10 cellular contexts compared by ENCODE assay signal in the genomic region with DNA sequence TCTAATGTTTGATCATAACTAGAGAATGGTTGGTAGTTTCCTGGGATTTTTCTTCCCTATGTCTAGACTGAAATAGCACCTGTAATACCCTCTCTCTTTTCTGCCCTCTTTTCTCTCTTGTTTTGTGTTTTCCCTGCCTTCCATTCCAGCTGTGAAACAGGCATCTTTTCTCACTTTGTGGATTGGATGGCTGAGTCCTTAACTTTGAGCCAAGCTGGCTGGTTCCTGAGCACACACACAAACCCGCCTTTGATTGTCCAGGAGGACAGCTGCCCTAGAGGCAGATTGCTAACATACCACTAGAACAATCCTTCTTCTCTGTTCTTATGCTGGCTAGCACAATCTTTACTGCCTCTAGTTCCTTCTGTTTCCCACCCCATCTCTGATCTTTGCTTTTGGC. TPM values are rescaled to one million over a fixed set of nuclear protein-coding genes. Genes with fewer than 3 reads are reported as not detected.
DNase-seq lines count a peak whose midpoint lies in the region; ATAC-seq, FAIRE-seq and TF ChIP-seq lines count a peak whose summit lies in the region.
"Had no signal": no experiment of that assay in that cellular context is flagged by ENCODE, and none has a peak within 500 bp of the region (broad histone marks: within the 10 kb centered on the region; RNA-seq: fewer than 3 reads in every experiment).

No MANE protein-coding gene starts in this region.

- no peaks in the 10 kb centered on the region for H3K27me3 ChIP-seq in naive thymus-derived CD4-positive, alpha-beta T cell (ENCODE audit: control insufficient read depth in 2 of 2, insufficient read depth in 2 of 2, low read length in 2 of 2)

- FAIRE-seq in A549 (lab: Jason Lieb, UNC) = no peak

- H3K4me3 ChIP-seq in A549 = peak overlapping the region; percentile 1; the same call in 1 of the 3 replicates
- H3K4me3 ChIP-seq in naive thymus-derived CD4-positive, alpha-beta T cell (ENCODE audit: low read length) = no peak overlapping the region

- H3K9me3 ChIP-seq in A549 = no peaks in the 10 kb centered on the region
- H3K9me3 ChIP-seq in naive thymus-derived CD4-positive, alpha-beta T cell (ENCODE audit: control insufficient read depth in 2 of 3, low read length in 3 of 3) = no peaks in the 10 kb centered on the region

- POLR2A ChIA-PET in A549 (lab: Yijun Ruan, JAX) = interaction anchor here (1.1 to 4.2 kb wide), 5 partner anchors 10 to 67 kb away, joined by 3 to 28 read pairs (median 8); a partner anchor contains a TSS
- POLR2A ChIA-PET in RWPE1 (lab: Yijun Ruan, JAX; ENCODE audit: low non-redundant PET) = no interaction called here
- POLR2A ChIA-PET in naive thymus-derived CD4-positive, alpha-beta T cell (lab: Charles Lee) = no interaction called here

- peak overlapping the region; percentile 93 for H3K4me2 ChIP-seq in A549

- peak overlapping the region in 4 of 9 donors; percentile 9 to 71 (median 31) for H3K27ac Mint-ChIP-seq in naive thymus-derived CD4-positive, alpha-beta T cell
- no peak overlapping the region for H3K27ac Mint-ChIP-seq in stimulated activated memory B cell treated with anti-CD40 and anti-IgM and Interleukin-4, amounts not matched to agents 10 μg/mL and 1 μg/mL and 100 μg/mL, for 72 hours
- H3K27ac Mint-ChIP-seq: activated CD4-positive, alpha-beta memory T cell treated with anti-CD3 and anti-CD28 coated beads, Interleukin-2, amount 10 ng/mL, durations not matched to agents 7 days and 5 days had no signal

- H3K9me3 Mint-ChIP-seq in naive thymus-derived CD4-positive, alpha-beta T cell = no peaks in the 10 kb centered on the region
- no peaks in the 10 kb centered on the region for H3K9me3 Mint-ChIP-seq in stimulated activated memory B cell treated with anti-CD40 and anti-IgM and Interleukin-4, amounts not matched to agents 10 μg/mL and 1 μg/mL and 100 μg/mL, for 72 hours
- H3K9me3 Mint-ChIP-seq: activated CD4-positive, alpha-beta memory T cell treated with anti-CD3 and anti-CD28 coated beads, Interleukin-2, amount 10 ng/mL, durations not matched to agents 7 days and 5 days had no signal

- H3K4me1 Mint-ChIP-seq in naive thymus-derived CD4-positive, alpha-beta T cell = peaks cover 20 to 36% (median 30%) of the 10 kb centered on the region in 7 donors
- H3K4me1 Mint-ChIP-seq in stimulated activated memory B cell treated with anti-CD40 and anti-IgM and Interleukin-4, amounts not matched to agents 10 μg/mL and 1 μg/mL and 100 μg/mL, for 72 hours = peaks cover 35% of the 10 kb centered on the region

- H3K36me3 Mint-ChIP-seq in naive thymus-derived CD4-positive, alpha-beta T cell = peaks cover 0 to 8% (median 4%) of the 10 kb centered on the region in 5 donors
- H3K36me3 Mint-ChIP-seq in stimulated activated memory B cell treated with anti-CD40 and anti-IgM and Interleukin-4, amounts not matched to agents 10 μg/mL and 1 μg/mL and 100 μg/mL, for 72 hours = peaks cover 15% of the 10 kb centered on the region

- no peak for TF ChIP-seq EP300 in A549 (IDR thresholded peaks at IDR 0.05)

- whole genome bisulfite sequencing in A549 (ENCODE audit: missing lambda C conversion rate) = 0% methylated on average over 1 of the region's 1 CpG

- ATAC-seq in A549 (peak; percentile 75), GM19467 (IDR thresholded peaks at IDR 0.05; ENCODE audit: unreplicated experiment) (no peak)
- no peak for ATAC-seq in naive thymus-derived CD4-positive, alpha-beta T cell
- no peak for ATAC-seq in stimulated activated memory B cell treated with anti-CD40 and anti-IgM and Interleukin-4, amounts not matched to agents 10 μg/mL and 1 μg/mL and 100 μg/mL, for 72 hours

- H3K27ac ChIP-seq in A549 (peak overlapping the region; percentile 83 to 88), RWPE1 (peak overlapping the region; percentile 33; the same call in 1 of the 2 replicates)
- no peak overlapping the region for H3K27ac ChIP-seq in naive thymus-derived CD4-positive, alpha-beta T cell (ENCODE audit: low read depth, low read length)

- DNase-seq in A549 (ENCODE audit: low read depth in 1 of 2, low spot score in 1 of 2) (peak; percentile 41 to 63), RWPE1 (ENCODE audit: low spot score) (no peak), fibroblast of peridontal ligament (ENCODE audit: extremely low read depth) (peak; percentile 45), myocyte (ENCODE audit: low read depth) (peak; percentile 87), germinal center (ENCODE audit: low spot score) (no peak)
- no peak for DNase-seq in naive thymus-derived CD4-positive, alpha-beta T cell
- DNase-seq: activated CD4-positive, alpha-beta memory T cell treated with anti-CD3 and anti-CD28 coated beads, Interleukin-2, amount 10 ng/mL, durations not matched to agents 7 days and 5 days had no signal

- H3K27me3 Mint-ChIP-seq in naive thymus-derived CD4-positive, alpha-beta T cell = no peaks in the 10 kb centered on the region
- H3K27me3 Mint-ChIP-seq in stimulated activated memory B cell treated with anti-CD40 and anti-IgM and Interleukin-4, amounts not matched to agents 10 μg/mL and 1 μg/mL and 100 μg/mL, for 72 hours = no peaks in the 10 kb centered on the region

- no peak overlapping the region for H3K4me3 Mint-ChIP-seq in naive thymus-derived CD4-positive, alpha-beta T cell
- no peak overlapping the region for H3K4me3 Mint-ChIP-seq in stimulated activated memory B cell treated with anti-CD40 and anti-IgM and Interleukin-4, amounts not matched to agents 10 μg/mL and 1 μg/mL and 100 μg/mL, for 72 hours
- H3K4me3 Mint-ChIP-seq: activated CD4-positive, alpha-beta memory T cell treated with anti-CD3 and anti-CD28 coated beads, Interleukin-2, amount 10 ng/mL, durations not matched to agents 7 days and 5 days; CD14-positive monocyte had no signal

- intact Hi-C loops in naive thymus-derived CD4-positive, alpha-beta T cell (cut with micrococcal nuclease) = no loop called here

- no peaks in the 10 kb centered on the region for H3K36me3 ChIP-seq in naive thymus-derived CD4-positive, alpha-beta T cell (ENCODE audit: control insufficient read depth in 2 of 3, insufficient read depth in 3 of 3, low read length in 3 of 3)

- no peak for TF ChIP-seq RAD21 in A549 (conservative IDR thresholded peaks at IDR 0.05 in 1 of 2, IDR thresholded peaks at IDR 0.05 in 1 of 2)

- TF ChIP-seq CTCF in A549 (IDR thresholded peaks at IDR 0.05) (no peak), RWPE1 (conservative IDR thresholded peaks at IDR 0.05; ENCODE audit: low read depth) (no peak)

- CTCF ChIA-PET in A549 (lab: Yijun Ruan, JAX) (interaction anchor here (0.8 to 4.2 kb wide), 10 partner anchors 9 to 33 kb away, joined by 3 to 17 read pairs (median 6); a partner anchor contains a TSS), RWPE1 (lab: Yijun Ruan, JAX) (interaction anchor here (0.5 to 1.2 kb wide), 4 partner anchors 10 to 32 kb away, joined by 3 to 7 read pairs (median 3); a partner anchor contains a TSS)
- CTCF ChIA-PET in naive thymus-derived CD4-positive, alpha-beta T cell (lab: Charles Lee) = no interaction called here

- no peak for TF ChIP-seq POLR2A in A549 (IDR thresholded peaks at IDR 0.05; ENCODE audit: low read length)

- peaks cover 88% of the 10 kb centered on the region for H3K4me1 ChIP-seq in A549
- peaks cover 0 to 4% of the 10 kb centered on the region in 2 donors for H3K4me1 ChIP-seq in naive thymus-derived CD4-positive, alpha-beta T cell (ENCODE audit: control insufficient read depth in 2 of 2, insufficient read depth in 2 of 2, low read length in 2 of 2)

TF ChIP-seq in A549, 52 proteins besides CTCF, POLR2A, EP300 and RAD21 (continues in another document):
- TF ChIP-seq, protein P1, sequence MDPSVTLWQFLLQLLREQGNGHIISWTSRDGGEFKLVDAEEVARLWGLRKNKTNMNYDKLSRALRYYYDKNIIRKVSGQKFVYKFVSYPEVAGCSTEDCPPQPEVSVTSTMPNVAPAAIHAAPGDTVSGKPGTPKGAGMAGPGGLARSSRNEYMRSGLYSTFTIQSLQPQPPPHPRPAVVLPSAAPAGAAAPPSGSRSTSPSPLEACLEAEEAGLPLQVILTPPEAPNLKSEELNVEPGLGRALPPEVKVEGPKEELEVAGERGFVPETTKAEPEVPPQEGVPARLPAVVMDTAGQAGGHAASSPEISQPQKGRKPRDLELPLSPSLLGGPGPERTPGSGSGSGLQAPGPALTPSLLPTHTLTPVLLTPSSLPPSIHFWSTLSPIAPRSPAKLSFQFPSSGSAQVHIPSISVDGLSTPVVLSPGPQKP (IDR thresholded peaks at IDR 0.05; ENCODE audit: low read depth, low read length) = no peak
- TF ChIP-seq PHF8 (IDR thresholded peaks at IDR 0.05; ENCODE audit: borderline replicate concordance, low read depth) = no peak
- TF ChIP-seq, protein P2, sequence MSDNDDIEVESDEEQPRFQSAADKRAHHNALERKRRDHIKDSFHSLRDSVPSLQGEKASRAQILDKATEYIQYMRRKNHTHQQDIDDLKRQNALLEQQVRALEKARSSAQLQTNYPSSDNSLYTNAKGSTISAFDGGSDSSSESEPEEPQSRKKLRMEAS (IDR thresholded peaks at IDR 0.05) = no peak

RNA-seq across cellular contexts. Expression of a gene that starts 17.7 kb away (rescaled TPM):
- polyA plus RNA-seq in A549 (2011; rRNA removed) (146 and 148 TPM in 2 replicates), A549 (2017; fragmentation: RNase III; extraction: RNeasy Plus Mini Kit Qiagen cat#74134 plus additional on column Dnase treatment) (72.8 to 74.5 TPM (median 74.1 TPM) in 3 replicates)
- 54.5 and 62.5 TPM in 2 replicates for polyA plus RNA-seq in A549 (2012; cell fraction: cytosol; rRNA removed)
- polyA plus RNA-seq in A549 (2012; cell fraction: nucleus; rRNA removed) = 107 and 112 TPM in 2 replicates
- polyA minus RNA-seq in A549 (2011; rRNA and poly(A)+ RNA removed) = 431 and 540 TPM in 2 replicates
- 98.3 and 99.4 TPM in 2 replicates for total RNA-seq in myocyte
- 95.4 TPM for polyA plus RNA-seq in myocyte (2012)
- 10 to 100 TPM in 4 of 5 experiments, 1 to 10 TPM in 1; 9.3 to 32.0 (median 13.7) TPM for total RNA-seq in naive thymus-derived CD4-positive, alpha-beta T cell
- polyA plus RNA-seq in naive thymus-derived CD4-positive, alpha-beta T cell = 1 to 10 TPM in 1 of 2 donors, under 1 TPM in 1; 0.80 to 2.0 TPM

RNA-seq across cellular contexts. Expression of a gene that starts 27.7 kb away (rescaled TPM):
- not detected in 2 replicates for polyA plus RNA-seq in A549 (2011; rRNA removed)
- polyA plus RNA-seq in A549 (2012; cell fraction: cytosol; rRNA removed) = not detected in 2 replicates
- polyA plus RNA-seq in A549 (2012; cell fraction: nucleus; rRNA removed) = not detected in 2 replicates
- not detected in 3 replicates for polyA plus RNA-seq in A549 (2017; fragmentation: RNase III; extraction: RNeasy Plus Mini Kit Qiagen cat#74134 plus additional on column Dnase treatment)
- not detected in 2 replicates for polyA minus RNA-seq in A549 (2011; rRNA and poly(A)+ RNA removed)
- not detected in 2 replicates for total RNA-seq in myocyte
- 0.23 TPM for polyA plus RNA-seq in myocyte (2012)
- total RNA-seq in naive thymus-derived CD4-positive, alpha-beta T cell = not detected
- under 1 TPM; 0.56 to 0.95 TPM for polyA plus RNA-seq in naive thymus-derived CD4-positive, alpha-beta T cell
- total RNA-seq: activated CD4-positive, alpha-beta memory T cell treated with anti-CD3 and anti-CD28 coated beads, Interleukin-2, amount 10 ng/mL, durations not matched to agents 7 days and 5 days had no signal

RNA-seq across cellular contexts. Expression of a gene that starts 38.0 kb away (rescaled TPM):
- polyA plus RNA-seq in A549 (2011; rRNA removed) (99.7 and 115 TPM in 2 replicates), A549 (2017; fragmentation: RNase III; extraction: RNeasy Plus Mini Kit Qiagen cat#74134 plus additional on column Dnase treatment) (91.4 to 96.3 TPM (median 91.8 TPM) in 3 replicates)
- polyA plus RNA-seq in A549 (2012; cell fraction: cytosol; rRNA removed) = 202 and 204 TPM in 2 replicates
- 138 and 154 TPM in 2 replicates for polyA plus RNA-seq in A549 (2012; cell fraction: nucleus; rRNA removed)
- polyA minus RNA-seq in A549 (2011; rRNA and poly(A)+ RNA removed) = 9.0 and 11.6 TPM in 2 replicates
- 162 and 192 TPM in 2 replicates for total RNA-seq in myocyte
- 195 TPM for polyA plus RNA-seq in myocyte (2012)
- 100 to 1,000 TPM in 3 of 5 experiments, 10 to 100 TPM in 2; 93.6 to 193 (median 124) TPM for total RNA-seq in naive thymus-derived CD4-positive, alpha-beta T cell
- polyA plus RNA-seq in naive thymus-derived CD4-positive, alpha-beta T cell = 100 to 1,000 TPM; 339 to 382 TPM

Comparison
In these comparisons a context has a peak if more than half of its experiments do, and no peak if none do; other contexts are left out.
1. ATAC-seq: peak in A549 (2 of 2); none in naive thymus-derived CD4-positive, alpha-beta T cell (single experiment), stimulated activated memory B cell treated with anti-CD40 and anti-IgM and Interleukin-4, amounts not matched to agents 10 μg/mL and 1 μg/mL and 100 μg/mL, for 72 hours (single experiment) and GM19467 (single experiment).
2. DNase-seq: peak in A549 (2 of 2), fibroblast of peridontal ligament (single experiment) and myocyte (single experiment); none in RWPE1 (single experiment), naive thymus-derived CD4-positive, alpha-beta T cell (0 of 9) and germinal center (single experiment).